ENCODE assay signal across 8 cellular contexts in genomic region chr16:47392114-47392513, GRCh38.
A peak's percentile ranks its signal among the peaks of the same experiment; 100 is the strongest.
DNase-seq lines count a peak whose midpoint lies in the region; ATAC-seq and TF ChIP-seq lines count a peak whose summit lies in the region.

No MANE protein-coding gene starts in this region.

- no peak for TF ChIP-seq CTCF in fibroblast of mammary gland (conservative IDR thresholded peaks at IDR 0.05; ENCODE audit: control insufficient read depth, insufficient read depth, low read depth, low read length)

- H3K4me3 ChIP-seq in fibroblast of mammary gland (ENCODE audit: control insufficient read depth, low read depth, low read length), result no peak overlapping the region

- peak; percentile 89 for ATAC-seq in HG02798 (IDR thresholded peaks at IDR 0.05; ENCODE audit: poor library complexity, unreplicated experiment)

- DNase-seq in NCI-H510A treated with DMSO at 0.1 percent for 48 hours (lab: John Stamatoyannopoulos, UW) (peak; percentile 16), NCI-H510A (lab: John Stamatoyannopoulos, UW) (no peak), NCI-H2107 (lab: John Stamatoyannopoulos, UW) (peak; percentile 6), fibroblast of mammary gland (ENCODE audit: low read depth) (peak; percentile 10), caudate nucleus (lab: John Stamatoyannopoulos, UW) (no peak), ureter (ENCODE audit: low spot score) (no peak)
- DNase-seq in activated T-cell treated with anti-CD3 and anti-CD28 coated beads, Interleukin-2, amount 50 U/mL, for 48 hours, result no peak

- H3K27ac ChIP-seq in caudate nucleus (ENCODE audit: low read depth, low read length), result no peak overlapping the region

Comparison
In these comparisons a context has a peak if more than half of its experiments do, and no peak if none do; other contexts are left out.
1. DNase-seq: peak in NCI-H510A treated with DMSO at 0.1 percent for 48 hours (single experiment), NCI-H2107 (single experiment) and fibroblast of mammary gland (single experiment); none in NCI-H510A (single experiment), caudate nucleus (0 of 61), activated T-cell treated with anti-CD3 and anti-CD28 coated beads, Interleukin-2, amount 50 U/mL, for 48 hours (0 of 2) and ureter (single experiment).